14 cellular contexts compared by ENCODE assay signal in genomic region chr18:59748628-59749360, GRCh38. TPM values are rescaled to one million over a fixed set of nuclear protein-coding genes. Genes with fewer than 3 reads are reported as not detected.
DNase-seq lines count a peak whose midpoint lies in the region; TF ChIP-seq lines count a peak whose summit lies in the region.
"Had no signal": no experiment of that assay in that cellular context is flagged by ENCODE, and none has a peak within 500 bp of the region (broad histone marks: within the 10 kb centered on the region; RNA-seq: fewer than 3 reads in every experiment).

No MANE protein-coding gene starts in this region.

- in situ Hi-C loops in ACHN (cut with HindIII; ENCODE audit: low pct_ligation_motif_present, low pct_unique_long_range_greater_than_20kb, low sequenced_read_pairs) = no loop called here

- intact Hi-C loops in lower leg skin (cut with DNase I; ENCODE audit: low total_unique reads) = no loop called here

- DNase-seq in ACHN (peak; percentile 68), HFF-Myc (ENCODE audit: extremely low read depth, low read depth) (peak; percentile 40), amniotic epithelial cell (ENCODE audit: low read depth) (peak; percentile 64), foreskin melanocyte (peak; percentile 1), lower leg skin (ENCODE audit: low spot score in 2 of 2) (no peak), SK-N-DZ (ENCODE audit: low spot score) (no peak), DMS114 treated with DMSO at 0.1 percent for 48 hours (lab: John Stamatoyannopoulos, UW; ENCODE audit: unreplicated experiment) (no peak)
- DNase-seq in effector CD8-positive, alpha-beta T cell (lab: John Stamatoyannopoulos, UW) = no peak
- DNase-seq: activated naive CD4-positive, alpha-beta T cell treated with anti-CD3 and anti-CD28 coated beads, Interleukin-2, amount 50 U/mL, for 16 hours; dermis blood vessel endothelial cell; NCI-H446; stimulated activated CD4-positive, alpha-beta T cell treated with anti-CD3 and anti-CD28 coated beads, Interleukin-15, amount 100 ng/mL, for 24 hours; uterus had no signal

- TF ChIP-seq POLR2A in lower leg skin (IDR thresholded peaks at IDR 0.05) = no peak

- TF ChIP-seq CTCF in HFF-Myc (IDR thresholded peaks at IDR 0.05; ENCODE audit: low read depth, low read length, missing control alignments) (no peak), lower leg skin (IDR thresholded peaks at IDR 0.05) (no peak)

- WGBS in lower leg skin, 2 donors = 76 to 77% methylated on average over 2 of the region's 2 CpGs

- H3K4me3 ChIP-seq in HFF-Myc (replicated peaks; ENCODE audit: low read depth, low read length) (no peak overlapping the region), lower leg skin (ENCODE audit: low read depth, poor library complexity, severe bottlenecking) (no peak overlapping the region)
- H3K4me3 ChIP-seq: lung, uterus had no signal

RNA-seq across cellular contexts. Expression of gene CCBE1, which starts 51.6 kb away (rescaled TPM):
- 10 to 100 TPM in 1 of 4 donors, 1 to 10 TPM in 3; 3.0 to 15.5 (median 3.2) TPM for total RNA-seq in lower leg skin
- 2.9 and 6.7 TPM in 2 replicates for polyA plus RNA-seq in SK-N-DZ (2014; cell fraction: cytosol; rRNA removed)
- 0.62 and 2.3 TPM in 2 replicates for polyA plus RNA-seq in SK-N-DZ (2014; cell fraction: nucleus; rRNA removed)

Comparison
In these comparisons a context has a peak if more than half of its experiments do, and no peak if none do; other contexts are left out.
1. DNase-seq: peak in ACHN (single experiment), HFF-Myc (single experiment), amniotic epithelial cell (single experiment) and foreskin melanocyte (single experiment); none in lower leg skin (0 of 2), SK-N-DZ (single experiment), DMS114 treated with DMSO at 0.1 percent for 48 hours (single experiment) and effector CD8-positive, alpha-beta T cell (single experiment).